In genomic region chr2:186569906-186570305, GRCh38 we compare ENCODE assay signal across 15 cellular contexts. TPM values are rescaled to one million over a fixed set of nuclear protein-coding genes. Genes with fewer than 3 reads are reported as not detected.
A peak's percentile ranks its signal among the peaks of the same experiment; 100 is the strongest.
DNase-seq lines count a peak whose midpoint lies in the region; TF ChIP-seq lines count a peak whose summit lies in the region.
"Had no signal": no experiment of that assay in that cellular context is flagged by ENCODE, and none has a peak within 500 bp of the region (broad histone marks: within the 10 kb centered on the region; RNA-seq: fewer than 3 reads in every experiment).

No MANE protein-coding gene starts in this region.

- TF ChIP-seq CTCF in epithelial cell of proximal tubule (conservative IDR thresholded peaks at IDR 0.05; ENCODE audit: low read depth, low read length) = no peak

- H3K27ac ChIP-seq in substantia nigra (ENCODE audit: low read depth, low read length, poor library complexity, severe bottlenecking) = no peak overlapping the region

- H3K4me3 ChIP-seq in epithelial cell of proximal tubule (ENCODE audit: low read depth, low read length) = no peak overlapping the region
- H3K4me3 ChIP-seq: body of pancreas had no signal

- DNase-seq in NCI-H1436 (lab: John Stamatoyannopoulos, UW) (peak; percentile 13), NCI-H1436 treated with DMSO at 0.1 percent for 48 hours (lab: John Stamatoyannopoulos, UW) (no peak), NCI-H748 treated with DMSO at 0.1 percent for 48 hours (lab: John Stamatoyannopoulos, UW) (peak; percentile 77), epithelial cell of proximal tubule (ENCODE audit: low read depth) (peak; percentile 95), renal cortical epithelial cell (ENCODE audit: low read depth) (peak; percentile 99), Ammon's horn (ENCODE audit: low spot score) (no peak), substantia nigra (lab: John Stamatoyannopoulos, UW) (no peak)
- DNase-seq in stimulated activated naive CD4-positive, alpha-beta T cell (lab: John Stamatoyannopoulos, UW) = no peak
- DNase-seq: 8988T; activated CD4-positive, alpha-beta T cell treated with anti-CD3 and anti-CD28 coated beads, Interleukin-2, amount 50 U/mL, for 48 hours; body of pancreas; GF-D8; NCI-H1930; nucleus accumbens; T-helper 9 cell had no signal

RNA-seq across cellular contexts. Expression of gene ITGAV, which starts 19.9 kb away (rescaled TPM):
- 98.8 and 135 TPM in 2 replicates for total RNA-seq in epithelial cell of proximal tubule
- total RNA-seq in renal cortical epithelial cell = 694 and 876 TPM in 2 replicates

Comparison
In these comparisons a context has a peak if more than half of its experiments do, and no peak if none do; other contexts are left out.
1. DNase-seq: peak in NCI-H1436 (single experiment), NCI-H748 treated with DMSO at 0.1 percent for 48 hours (single experiment), epithelial cell of proximal tubule (single experiment) and renal cortical epithelial cell (single experiment); none in NCI-H1436 treated with DMSO at 0.1 percent for 48 hours (single experiment), Ammon's horn (single experiment), substantia nigra (0 of 49) and stimulated activated naive CD4-positive, alpha-beta T cell (0 of 6).